9 cellular contexts compared by ENCODE assay signal in the genomic region with DNA sequence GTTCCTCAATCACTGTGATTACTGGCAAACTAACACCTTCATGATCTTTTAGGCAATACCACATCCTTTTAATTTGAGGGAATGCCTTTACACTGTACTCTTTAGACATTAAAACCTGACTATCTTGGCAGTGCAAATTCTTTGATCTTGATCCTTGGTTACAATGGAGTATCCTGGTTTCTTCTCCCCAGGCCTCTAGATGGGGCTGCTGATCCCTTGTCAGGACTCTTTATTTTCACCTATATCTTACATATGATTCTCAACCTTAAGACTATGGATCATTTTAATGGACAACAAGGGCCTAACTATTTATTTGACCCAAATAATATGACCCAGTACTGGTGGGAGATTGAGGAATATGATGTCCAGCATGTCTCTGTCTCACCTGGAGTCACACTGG.
DNase-seq lines count a peak whose midpoint lies in the region; ATAC-seq and TF ChIP-seq lines count a peak whose summit lies in the region.
"Had no signal": no experiment of that assay in that cellular context is flagged by ENCODE, and none has a peak within 500 bp of the region (broad histone marks: within the 10 kb centered on the region; RNA-seq: fewer than 3 reads in every experiment).

No MANE protein-coding gene starts in this region.

- no peaks in the 10 kb centered on the region for H3K36me3 Mint-ChIP-seq in activated T-cell treated with anti-CD3 and anti-CD28 coated beads, Interleukin-2, amount 50 U/mL, for 4 hours (ENCODE audit: insufficient read depth)
- H3K36me3 Mint-ChIP-seq in CD8-positive, alpha-beta memory T cell, result peaks cover 0 to 1% (median 0%) of the 10 kb centered on the region in 3 donors
- no peaks in the 10 kb centered on the region for H3K36me3 Mint-ChIP-seq in activated naive CD4-positive, alpha-beta T cell treated with anti-CD3 and anti-CD28 coated beads for 36 hours (ENCODE audit: low read depth)

- in situ Hi-C loops in astrocyte of the cerebellum (cut with HindIII; ENCODE audit: low sequenced_read_pairs), result no loop called here

- no peak overlapping the region for H3K4me3 ChIP-seq in astrocyte of the cerebellum (ENCODE audit: low read depth, low read length)
- H3K4me3 ChIP-seq in left lung, result no peak overlapping the region
- H3K4me3 ChIP-seq in CD8-positive, alpha-beta memory T cell (ENCODE audit: low read length), result no peak overlapping the region
- H3K4me3 ChIP-seq in tibial artery, result no peak overlapping the region

- H3K27me3 Mint-ChIP-seq in activated T-cell treated with anti-CD3 and anti-CD28 coated beads, Interleukin-2, amount 50 U/mL, for 4 hours (ENCODE audit: low read depth), result no peaks in the 10 kb centered on the region
- no peaks in the 10 kb centered on the region for H3K27me3 Mint-ChIP-seq in CD8-positive, alpha-beta memory T cell
- no peaks in the 10 kb centered on the region for H3K27me3 Mint-ChIP-seq in activated naive CD4-positive, alpha-beta T cell treated with anti-CD3 and anti-CD28 coated beads for 36 hours (ENCODE audit: low read depth)
- H3K27me3 Mint-ChIP-seq: activated T-helper 17 cell treated with anti-CD3 and anti-CD28 coated beads, Interleukin-2, amount 50 U/mL, for 72 hours had no signal

- no peaks in the 10 kb centered on the region for H3K9me3 Mint-ChIP-seq in activated T-cell treated with anti-CD3 and anti-CD28 coated beads, Interleukin-2, amount 50 U/mL, for 4 hours
- H3K9me3 Mint-ChIP-seq in CD8-positive, alpha-beta memory T cell, result peaks cover 0 to 21% (median 9%) of the 10 kb centered on the region in 5 donors
- H3K9me3 Mint-ChIP-seq in activated naive CD4-positive, alpha-beta T cell treated with anti-CD3 and anti-CD28 coated beads for 36 hours, result peaks cover 1% of the 10 kb centered on the region

- no peaks in the 10 kb centered on the region for H3K36me3 ChIP-seq in left lung
- no peaks in the 10 kb centered on the region for H3K36me3 ChIP-seq in CD8-positive, alpha-beta memory T cell (ENCODE audit: insufficient read depth, low read length)
- no peaks in the 10 kb centered on the region for H3K36me3 ChIP-seq in tibial artery

- no peak overlapping the region for H3K27ac Mint-ChIP-seq in CD8-positive, alpha-beta memory T cell
- no peak overlapping the region for H3K27ac Mint-ChIP-seq in activated naive CD4-positive, alpha-beta T cell treated with anti-CD3 and anti-CD28 coated beads for 36 hours
- H3K27ac Mint-ChIP-seq: activated T-helper 17 cell treated with anti-CD3 and anti-CD28 coated beads, Interleukin-2, amount 50 U/mL, for 72 hours had no signal

- H3K4me1 ChIP-seq in left lung, result no peaks in the 10 kb centered on the region
- no peaks in the 10 kb centered on the region for H3K4me1 ChIP-seq in CD8-positive, alpha-beta memory T cell (ENCODE audit: insufficient read depth, low read length)
- no peaks in the 10 kb centered on the region for H3K4me1 ChIP-seq in tibial artery

- CTCF ChIA-PET in CD8-positive, alpha-beta memory T cell (lab: Charles Lee), result no interaction called here
- CTCF ChIA-PET in activated naive CD4-positive, alpha-beta T cell treated with anti-CD3 and anti-CD28 coated beads for 36 hours (lab: Charles Lee), result no interaction called here

- POLR2A ChIA-PET in CD8-positive, alpha-beta memory T cell (lab: Charles Lee), result no interaction called here

- H3K27me3 ChIP-seq in left lung (no peaks in the 10 kb centered on the region), tibial artery (no peaks in the 10 kb centered on the region)
- H3K27me3 ChIP-seq in CD8-positive, alpha-beta memory T cell (ENCODE audit: insufficient read depth, low read length, poor library complexity, severe bottlenecking), result no peaks in the 10 kb centered on the region

- H3K4me1 Mint-ChIP-seq in activated T-cell treated with anti-CD3 and anti-CD28 coated beads, Interleukin-2, amount 50 U/mL, for 4 hours (ENCODE audit: low read depth), result no peaks in the 10 kb centered on the region
- no peaks in the 10 kb centered on the region for H3K4me1 Mint-ChIP-seq in CD8-positive, alpha-beta memory T cell
- no peaks in the 10 kb centered on the region for H3K4me1 Mint-ChIP-seq in activated naive CD4-positive, alpha-beta T cell treated with anti-CD3 and anti-CD28 coated beads for 36 hours (ENCODE audit: low read depth)
- H3K4me1 Mint-ChIP-seq: activated T-helper 17 cell treated with anti-CD3 and anti-CD28 coated beads, Interleukin-2, amount 50 U/mL, for 72 hours had no signal

- H3K9me3 ChIP-seq in left lung (no peaks in the 10 kb centered on the region), tibial artery (no peaks in the 10 kb centered on the region)
- H3K9me3 ChIP-seq in CD8-positive, alpha-beta memory T cell (ENCODE audit: low read length), result no peaks in the 10 kb centered on the region

- no peak overlapping the region for H3K27ac ChIP-seq in left lung
- no peak overlapping the region for H3K27ac ChIP-seq in CD8-positive, alpha-beta memory T cell (ENCODE audit: low read depth, low read length)
- H3K27ac ChIP-seq in tibial artery, result no peak overlapping the region

- TF ChIP-seq CTCF in astrocyte of the cerebellum (IDR thresholded peaks at IDR 0.05; ENCODE audit: low read depth, low read length, missing control alignments) (peak; percentile 51), left lung (IDR thresholded peaks at IDR 0.05) (peak in 1 of 2 donors; percentile 12), tibial artery (IDR thresholded peaks at IDR 0.05) (no peak)

- peak; percentile 69 for ATAC-seq in left lung
- ATAC-seq in activated T-cell treated with anti-CD3 and anti-CD28 coated beads, Interleukin-2, amount 50 U/mL, for 4 hours, result no peak
- ATAC-seq: activated T-helper 17 cell treated with anti-CD3 and anti-CD28 coated beads, Interleukin-2, amount 50 U/mL, for 72 hours had no signal

- no peak overlapping the region for H3K4me3 Mint-ChIP-seq in activated T-cell treated with anti-CD3 and anti-CD28 coated beads, Interleukin-2, amount 50 U/mL, for 4 hours
- H3K4me3 Mint-ChIP-seq in CD8-positive, alpha-beta memory T cell, result no peak overlapping the region
- no peak overlapping the region for H3K4me3 Mint-ChIP-seq in activated naive CD4-positive, alpha-beta T cell treated with anti-CD3 and anti-CD28 coated beads for 36 hours
- H3K4me3 Mint-ChIP-seq: activated T-helper 17 cell treated with anti-CD3 and anti-CD28 coated beads, Interleukin-2, amount 50 U/mL, for 72 hours had no signal

- peak; percentile 48 for DNase-seq in ELR (ENCODE audit: low read depth)
- peak; percentile 24 for DNase-seq in LHCN-M2 (ENCODE audit: low read depth)
- DNase-seq in astrocyte of the cerebellum (ENCODE audit: low read depth), result no peak
- DNase-seq in left lung, result no peak
- no peak for DNase-seq in activated T-cell treated with anti-CD3 and anti-CD28 coated beads, Interleukin-2, amount 50 U/mL, for 4 hours
- no peak for DNase-seq in CD8-positive, alpha-beta memory T cell
- no peak for DNase-seq in activated naive CD4-positive, alpha-beta T cell treated with anti-CD3 and anti-CD28 coated beads for 36 hours
- DNase-seq in tibial artery, result no peak

- intact Hi-C loops in left lung (cut with DNase I) (no loop called here), tibial artery (cut with DNase I; ENCODE audit: low total_unique reads) (no loop called here)
- intact Hi-C loops in activated naive CD4-positive, alpha-beta T cell treated with anti-CD3 and anti-CD28 coated beads for 36 hours (cut with micrococcal nuclease), result no loop called here

Comparison
In these comparisons a context has a peak if more than half of its experiments do, and no peak if none do; other contexts are left out.
1. DNase-seq: peak in ELR (single experiment) and LHCN-M2 (single experiment); none in astrocyte of the cerebellum (single experiment), left lung (0 of 2), activated T-cell treated with anti-CD3 and anti-CD28 coated beads, Interleukin-2, amount 50 U/mL, for 4 hours (single experiment), CD8-positive, alpha-beta memory T cell (0 of 5), activated naive CD4-positive, alpha-beta T cell treated with anti-CD3 and anti-CD28 coated beads for 36 hours (single experiment) and tibial artery (0 of 2).